24 cellular contexts compared by ENCODE assay signal in the genomic region with DNA sequence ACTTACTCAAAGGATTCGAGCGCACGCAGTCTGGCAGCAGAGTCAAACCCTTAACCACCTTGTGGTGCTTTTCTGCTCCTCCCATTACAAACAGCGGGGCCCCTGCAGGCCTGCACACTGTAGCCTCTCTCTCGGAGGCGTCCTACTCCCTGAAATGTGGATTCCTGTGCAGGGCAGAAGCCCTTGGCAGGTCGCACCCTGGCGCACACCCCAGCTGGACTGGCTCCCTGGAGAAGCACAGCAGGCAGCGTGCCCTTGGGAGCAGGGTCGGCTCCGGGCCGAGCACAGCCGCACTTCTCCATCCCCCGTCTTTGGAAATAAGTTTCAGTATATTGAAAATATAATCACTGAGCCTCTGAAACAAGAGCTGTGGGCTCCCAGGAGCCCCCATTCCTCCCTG.
DNase-seq lines count a peak whose midpoint lies in the region; ATAC-seq and TF ChIP-seq lines count a peak whose summit lies in the region.
"Had no signal": no experiment of that assay in that cellular context is flagged by ENCODE, and none has a peak within 500 bp of the region (broad histone marks: within the 10 kb centered on the region; RNA-seq: fewer than 3 reads in every experiment).

No MANE protein-coding gene starts in this region.

- no peak overlapping the region for H3K4me3 ChIP-seq in right atrium auricular region
- no peak overlapping the region for H3K4me3 ChIP-seq in osteoblast (ENCODE audit: insufficient read depth, low read length)
- H3K4me3 ChIP-seq: sigmoid colon, SJSA1, transverse colon had no signal

- TF ChIP-seq CTCF in right atrium auricular region (IDR thresholded peaks at IDR 0.05) (no peak), osteoblast (IDR thresholded peaks at IDR 0.05; ENCODE audit: extremely low read depth, low read depth, low read length) (no peak), mesothelial cell of epicardium (IDR thresholded peaks at IDR 0.05; ENCODE audit: unreplicated experiment) (no peak)

- peak; percentile 81 for DNase-seq in Right ventricle myocardium superior
- DNase-seq in right atrium auricular region (ENCODE audit: low spot score): no peak
- peak in 30 of 51 donors; percentile 6 to 69 (median 29) for DNase-seq in hypothalamus (lab: John Stamatoyannopoulos, UW)
- DNase-seq in osteoblast (ENCODE audit: insufficient read length, low spot score, missing footprints): peak; percentile 26
- no peak for DNase-seq in germinal center (ENCODE audit: low spot score)
- DNase-seq in mesothelial cell of epicardium (ENCODE audit: low spot score in 2 of 2, unreplicated experiment in 2 of 2): no peak
- DNase-seq in activated CD4-positive, alpha-beta T cell treated with anti-CD3 and anti-CD28 coated beads for 4 hours: no peak
- DNase-seq: 8988T; activated CD4-positive, CD25-positive, alpha-beta regulatory T cell treated with anti-CD3 and anti-CD28 coated beads, Interleukin-2, amount 50 U/mL, for 72 hours; activated CD8-positive, alpha-beta T cell treated with anti-CD3 and anti-CD28 coated beads, Interleukin-2, amount 10 ng/mL, durations not matched to agents 7 days and 5 days; activated gamma-delta T cell; activated T-cell treated with anti-CD3 and anti-CD28 coated beads for 4 hours; AML-193; hippocampal formation; IMR-90; mammary epithelial cell; NCI-H1092 treated with DMSO at 0.1 percent for 48 hours; NCI-H1930; sigmoid colon; stimulated activated CD4-positive, alpha-beta T cell treated with anti-CD3 and anti-CD28 coated beads, Interleukin-15, amount 100 ng/mL, for 24 hours; stimulated activated naive CD8-positive, alpha-beta T cell treated with anti-CD3 and anti-CD28 coated beads, Interleukin-15, amount 100 ng/mL, for 72 hours; transverse colon had no signal

- H3K36me3 Mint-ChIP-seq in mesothelial cell of epicardium: no peaks in the 10 kb centered on the region

- H3K4me3 Mint-ChIP-seq in mesothelial cell of epicardium: no peak overlapping the region
- H3K4me3 Mint-ChIP-seq: activated CD8-positive, alpha-beta T cell treated with anti-CD3 and anti-CD28 coated beads, Interleukin-2, amount 10 ng/mL, durations not matched to agents 7 days and 5 days; stimulated activated naive CD8-positive, alpha-beta T cell treated with anti-CD3 and anti-CD28 coated beads, Interleukin-15, amount 100 ng/mL, for 72 hours had no signal

- peaks cover 5% of the 10 kb centered on the region for H3K27me3 Mint-ChIP-seq in mesothelial cell of epicardium (ENCODE audit: low read depth)
- H3K27me3 Mint-ChIP-seq: stimulated activated naive CD8-positive, alpha-beta T cell treated with anti-CD3 and anti-CD28 coated beads, Interleukin-15, amount 100 ng/mL, for 72 hours had no signal

- H3K27ac Mint-ChIP-seq in mesothelial cell of epicardium: no peak overlapping the region
- H3K27ac Mint-ChIP-seq: activated CD8-positive, alpha-beta T cell treated with anti-CD3 and anti-CD28 coated beads, Interleukin-2, amount 10 ng/mL, durations not matched to agents 7 days and 5 days; stimulated activated naive CD8-positive, alpha-beta T cell treated with anti-CD3 and anti-CD28 coated beads, Interleukin-15, amount 100 ng/mL, for 72 hours had no signal

- H3K27ac ChIP-seq in right atrium auricular region: no peak overlapping the region
- no peak overlapping the region for H3K27ac ChIP-seq in osteoblast (ENCODE audit: low read depth, low read length)
- H3K27ac ChIP-seq: sigmoid colon, SJSA1, transverse colon had no signal

- intact Hi-C loops in Right ventricle myocardium superior (cut with DNase I): loop anchor here (10.0 kb wide), 1 partner anchor 261 kb away; a partner anchor contains a TSS

- H4K20me1 ChIP-seq in osteoblast (ENCODE audit: insufficient read depth, low read length): no peaks in the 10 kb centered on the region

- H3K9me3 Mint-ChIP-seq in mesothelial cell of epicardium: no peaks in the 10 kb centered on the region
- H3K9me3 Mint-ChIP-seq: stimulated activated naive CD8-positive, alpha-beta T cell treated with anti-CD3 and anti-CD28 coated beads, Interleukin-15, amount 100 ng/mL, for 72 hours had no signal

- no peaks in the 10 kb centered on the region for H3K36me3 ChIP-seq in right atrium auricular region
- H3K36me3 ChIP-seq in osteoblast (ENCODE audit: insufficient read depth, low read length): no peaks in the 10 kb centered on the region
- H3K36me3 ChIP-seq: sigmoid colon, SJSA1, transverse colon had no signal

- no peak overlapping the region for H3K4me2 ChIP-seq in osteoblast (ENCODE audit: insufficient read depth, low read length)

- H3K27me3 ChIP-seq in right atrium auricular region (no peaks in the 10 kb centered on the region), osteoblast (ENCODE audit: insufficient read depth, low read length) (peaks cover 7% of the 10 kb centered on the region)
- H3K27me3 ChIP-seq: sigmoid colon, SJSA1, transverse colon had no signal

- H3K9me3 ChIP-seq in right atrium auricular region: no peaks in the 10 kb centered on the region
- H3K9me3 ChIP-seq in osteoblast (ENCODE audit: low read depth, low read length): no peaks in the 10 kb centered on the region
- H3K9me3 ChIP-seq: sigmoid colon, SJSA1, transverse colon had no signal

- H3K4me1 Mint-ChIP-seq in mesothelial cell of epicardium: no peaks in the 10 kb centered on the region
- H3K4me1 Mint-ChIP-seq: stimulated activated naive CD8-positive, alpha-beta T cell treated with anti-CD3 and anti-CD28 coated beads, Interleukin-15, amount 100 ng/mL, for 72 hours had no signal

- H3K4me1 ChIP-seq in right atrium auricular region (peaks cover 0 to 5% of the 10 kb centered on the region in 2 donors), osteoblast (ENCODE audit: insufficient read depth, low read length) (no peaks in the 10 kb centered on the region)
- H3K4me1 ChIP-seq: sigmoid colon, SJSA1, transverse colon had no signal

- ATAC-seq in Right ventricle myocardium superior (ENCODE audit: poor library complexity) (peak; percentile 96), HG02981 (IDR thresholded peaks at IDR 0.05; ENCODE audit: unreplicated experiment) (no peak)
- ATAC-seq: activated CD8-positive, alpha-beta T cell treated with anti-CD3 and anti-CD28 coated beads, Interleukin-2, amount 10 ng/mL, durations not matched to agents 7 days and 5 days; stimulated activated naive CD8-positive, alpha-beta T cell treated with anti-CD3 and anti-CD28 coated beads, Interleukin-15, amount 100 ng/mL, for 72 hours had no signal

- H2AFZ ChIP-seq in osteoblast (ENCODE audit: low read length): no peak overlapping the region

- H3K79me2 ChIP-seq in osteoblast (ENCODE audit: insufficient read depth, low read length): no peaks in the 10 kb centered on the region

Comparison
In these comparisons a context has a peak if more than half of its experiments do, and no peak if none do; other contexts are left out.
1. DNase-seq: peak in Right ventricle myocardium superior (single experiment), hypothalamus (30 of 51) and osteoblast (single experiment); none in right atrium auricular region (single experiment), germinal center (single experiment), mesothelial cell of epicardium (0 of 2) and activated CD4-positive, alpha-beta T cell treated with anti-CD3 and anti-CD28 coated beads for 4 hours (0 of 2).